ENCODE assay signal across 28 cellular contexts in the genomic region with DNA sequence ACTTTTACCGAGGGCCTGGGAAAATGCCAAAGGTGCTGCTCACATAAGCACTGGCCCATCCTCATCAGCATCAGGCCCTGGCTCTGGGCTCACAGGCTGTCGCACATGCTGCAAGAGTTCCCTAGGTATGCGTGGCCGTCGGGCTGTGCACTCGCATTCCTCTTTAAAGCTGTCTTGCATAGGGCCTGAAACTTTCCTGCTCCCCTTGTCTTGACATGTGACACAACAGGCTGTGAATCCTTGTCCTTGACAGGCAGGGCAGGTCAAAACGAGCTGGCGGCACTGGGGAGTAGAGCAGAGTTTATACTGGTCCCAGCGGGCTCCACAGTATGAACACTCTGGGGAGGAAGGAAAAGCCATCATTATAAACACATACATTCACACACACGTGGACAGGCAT. TPM values are rescaled to one million over a fixed set of nuclear protein-coding genes. Genes with fewer than 3 reads are reported as not detected.
DNase-seq lines count a peak whose midpoint lies in the region; ATAC-seq and TF ChIP-seq lines count a peak whose summit lies in the region.
"Had no signal": no experiment of that assay in that cellular context is flagged by ENCODE, and none has a peak within 500 bp of the region (broad histone marks: within the 10 kb centered on the region; RNA-seq: fewer than 3 reads in every experiment).

No MANE protein-coding gene starts in this region.

- peak overlapping the region in 10 of 12 donors; percentile 6 to 66 (median 44) for H3K27ac ChIP-seq in heart left ventricle
- H3K27ac ChIP-seq in right cardiac atrium (ENCODE audit: low read length): peak overlapping the region; percentile 70
- peak overlapping the region; percentile 83 to 90 (median 88) for H3K27ac ChIP-seq in gastrocnemius medialis
- H3K27ac ChIP-seq: 22Rv1, HL-60, SJSA1 had no signal

- peak overlapping the region; percentile 0 for H3K27ac Mint-ChIP-seq in activated T-cell treated with anti-CD3 and anti-CD28 coated beads, Interleukin-2, amount 50 U/mL, for 24 hours
- H3K27ac Mint-ChIP-seq in activated CD4-positive, alpha-beta memory T cell treated with anti-CD3 and anti-CD28 coated beads for 36 hours: no peak overlapping the region
- H3K27ac Mint-ChIP-seq: CD14-positive monocyte, IgD-negative memory B cell had no signal

- H3K27me3 Mint-ChIP-seq in activated T-cell treated with anti-CD3 and anti-CD28 coated beads, Interleukin-2, amount 50 U/mL, for 24 hours: no peaks in the 10 kb centered on the region
- H3K27me3 Mint-ChIP-seq in activated CD4-positive, alpha-beta memory T cell treated with anti-CD3 and anti-CD28 coated beads for 36 hours: no peaks in the 10 kb centered on the region
- H3K27me3 Mint-ChIP-seq: CD8-positive, alpha-beta memory T cell; IgD-negative memory B cell had no signal

- POLR2A ChIA-PET in activated CD4-positive, alpha-beta memory T cell treated with anti-CD3 and anti-CD28 coated beads for 36 hours (lab: Charles Lee): no interaction called here

- TF ChIP-seq POLR2A in heart left ventricle (IDR thresholded peaks at IDR 0.05) (no peak), gastrocnemius medialis (IDR thresholded peaks at IDR 0.05) (no peak)

- H3K36me3 ChIP-seq in heart left ventricle: peaks cover 2 to 86% (median 82%) of the 10 kb centered on the region in 9 donors
- peaks cover 0 to 54% of the 10 kb centered on the region in 2 donors for H3K36me3 ChIP-seq in gastrocnemius medialis

- H3K4me3 ChIP-seq in heart left ventricle (no peak overlapping the region), right cardiac atrium (ENCODE audit: low read length) (no peak overlapping the region), gastrocnemius medialis (no peak overlapping the region)
- H3K4me3 ChIP-seq: SJSA1 had no signal

- DNase-seq in activated T-cell treated with anti-CD3 and anti-CD28 coated beads, Interleukin-2, amount 50 U/mL, for 24 hours: no peak
- no peak for DNase-seq in activated T-cell treated with anti-CD3 and anti-CD28 coated beads, Interleukin-2, amount 50 U/mL, for 48 hours
- DNase-seq in heart left ventricle (peak in 3 of 5 donors; percentile 42 to 62 (median 56)), right cardiac atrium (peak in 1 of 3 donors; percentile 36), gastrocnemius medialis (peak in 1 of 2 donors; percentile 54), Ammon's horn (ENCODE audit: low spot score) (no peak), T-helper 9 cell (no peak)
- no peak for DNase-seq in activated CD4-positive, alpha-beta memory T cell treated with anti-CD3 and anti-CD28 coated beads for 36 hours
- DNase-seq: BE2C; CD8-positive, alpha-beta memory T cell; DMS 273 treated with DMSO at 0.1 percent for 48 hours; DMS79; EL; GF-D8; NCI-H1048; NCI-H1417; NCI-H1694 treated with DMSO at 0.1 percent for 48 hours; NCI-H2081; NCI-H226; NCI-H524; NCI-H82; NK-92 treated with Interleukin-12 subunit alpha and Interleukin-12 subunit beta, amount 100 ng/mL, for 24 hours; PC-3 had no signal

- H3K4me1 Mint-ChIP-seq in activated T-cell treated with anti-CD3 and anti-CD28 coated beads, Interleukin-2, amount 50 U/mL, for 24 hours (ENCODE audit: low read depth): peaks cover 7% of the 10 kb centered on the region
- peaks cover 6% of the 10 kb centered on the region for H3K4me1 Mint-ChIP-seq in activated CD4-positive, alpha-beta memory T cell treated with anti-CD3 and anti-CD28 coated beads for 36 hours (ENCODE audit: low read depth)

- no peak for TF ChIP-seq CTCF in heart left ventricle (IDR thresholded peaks at IDR 0.05)
- no peak for TF ChIP-seq CTCF in gastrocnemius medialis (IDR thresholded peaks at IDR 0.05 in 4 of 5, conservative IDR thresholded peaks at IDR 0.05 in 1 of 5)

- H3K36me3 Mint-ChIP-seq in activated T-cell treated with anti-CD3 and anti-CD28 coated beads, Interleukin-2, amount 50 U/mL, for 24 hours (ENCODE audit: low read depth): peaks cover 75% of the 10 kb centered on the region
- H3K36me3 Mint-ChIP-seq in activated CD4-positive, alpha-beta memory T cell treated with anti-CD3 and anti-CD28 coated beads for 36 hours: peaks cover 16% of the 10 kb centered on the region

- no peak overlapping the region for H3K4me3 Mint-ChIP-seq in activated T-cell treated with anti-CD3 and anti-CD28 coated beads, Interleukin-2, amount 50 U/mL, for 24 hours
- H3K4me3 Mint-ChIP-seq in activated CD4-positive, alpha-beta memory T cell treated with anti-CD3 and anti-CD28 coated beads for 36 hours: no peak overlapping the region
- H3K4me3 Mint-ChIP-seq: CD14-positive monocyte; CD8-positive, alpha-beta memory T cell; IgD-negative memory B cell had no signal

- no peaks in the 10 kb centered on the region for H3K9me3 Mint-ChIP-seq in activated T-cell treated with anti-CD3 and anti-CD28 coated beads, Interleukin-2, amount 50 U/mL, for 24 hours
- H3K9me3 Mint-ChIP-seq in activated CD4-positive, alpha-beta memory T cell treated with anti-CD3 and anti-CD28 coated beads for 36 hours: no peaks in the 10 kb centered on the region
- H3K9me3 Mint-ChIP-seq: CD14-positive monocyte; CD8-positive, alpha-beta memory T cell; IgD-negative memory B cell had no signal

- H3K4me1 ChIP-seq in heart left ventricle: peaks cover 0 to 46% (median 21%) of the 10 kb centered on the region in 12 donors
- H3K4me1 ChIP-seq in right cardiac atrium (ENCODE audit: control insufficient read depth, insufficient read depth, low read length): peaks cover 9% of the 10 kb centered on the region
- peaks cover 65 to 66% of the 10 kb centered on the region in 2 donors for H3K4me1 ChIP-seq in gastrocnemius medialis
- H3K4me1 ChIP-seq: SJSA1 had no signal

- intact Hi-C loops in heart left ventricle (cut with DNase I) (loop anchor here in 4 of 10 donors (5.0 kb wide), 3 partner anchors 135 to 745 kb away; partner anchors contain the start of gene TDRD7 (in 1 of the 4)), right cardiac atrium (cut with DNase I) (loop anchor here in 1 of 4 donors (5.0 kb wide), 1 partner anchor 135 kb away; no protein-coding TSS in a partner anchor), gastrocnemius medialis (cut with DNase I; ENCODE audit: low total_unique reads) (no loop called here)
- intact Hi-C loops in activated CD4-positive, alpha-beta memory T cell treated with anti-CD3 and anti-CD28 coated beads for 36 hours (cut with micrococcal nuclease): no loop called here

- 45 to 54% (median 51%) methylated on average over 10 of the region's 10 CpGs for whole genome bisulfite sequencing in heart left ventricle, 4 donors
- 60% methylated on average over 10 of the region's 10 CpGs for WGBS in right cardiac atrium

- H3K9me3 ChIP-seq in heart left ventricle (no peaks in the 10 kb centered on the region), right cardiac atrium (ENCODE audit: control insufficient read depth, low read length) (no peaks in the 10 kb centered on the region), gastrocnemius medialis (no peaks in the 10 kb centered on the region)
- H3K9me3 ChIP-seq: BE2C, SJSA1 had no signal

- in situ Hi-C loops in gastrocnemius medialis (cut with MboI; ENCODE audit: low sequenced_read_pairs in 4 of 4): loop anchor here in 1 of 4 donors (25.0 kb wide), 1 partner anchor 740 kb away; the partner anchor contains the start of gene ZNF782

- ATAC-seq in heart left ventricle (peak; percentile 40 to 53 (median 46)), right cardiac atrium (peak in 1 of 2 donors; percentile 4), gastrocnemius medialis (peak in 1 of 2 donors; percentile 27)
- ATAC-seq: PC-3 had no signal

- CTCF ChIA-PET in activated CD4-positive, alpha-beta memory T cell treated with anti-CD3 and anti-CD28 coated beads for 36 hours (lab: Charles Lee): interaction anchor here (1.6 to 10.1 kb wide), 3 partner anchors 13 to 191 kb away, joined by 3 to 225 read pairs (median 16); no protein-coding TSS in a partner anchor

- H3K27me3 ChIP-seq in heart left ventricle (no peaks in the 10 kb centered on the region), right cardiac atrium (ENCODE audit: control insufficient read depth, insufficient read depth) (no peaks in the 10 kb centered on the region), gastrocnemius medialis (no peaks in the 10 kb centered on the region)
- H3K27me3 ChIP-seq: BE2C, SJSA1 had no signal

RNA-seq across cellular contexts. Expression of gene TSTD2, which starts 30.7 kb away (rescaled TPM):
- total RNA-seq in heart left ventricle: 10 to 100 TPM; 16.5 to 32.9 (median 22.4) TPM
- 10 to 100 TPM; 10.5 to 14.6 TPM for polyA plus RNA-seq in heart left ventricle
- total RNA-seq in right cardiac atrium: 10 to 100 TPM; 19.4 to 29.5 (median 24.6) TPM
- 14.0 TPM for polyA plus RNA-seq in right cardiac atrium
- 10 to 100 TPM; 11.6 to 19.9 (median 14.5) TPM for total RNA-seq in gastrocnemius medialis
- total RNA-seq in activated CD4-positive, alpha-beta memory T cell treated with anti-CD3 and anti-CD28 coated beads for 36 hours: 10 to 100 TPM; 10.3 to 13.4 TPM

RNA-seq across cellular contexts. Expression of gene NCBP1, which starts 31.2 kb away (rescaled TPM):
- total RNA-seq in heart left ventricle (10 to 100 TPM; 13.9 to 22.4 (median 19.7) TPM), right cardiac atrium (10 to 100 TPM; 18.7 to 27.7 (median 19.6) TPM), gastrocnemius medialis (10 to 100 TPM in 3 of 4 donors, 1 to 10 TPM in 1; 8.2 to 17.2 (median 15.7) TPM)
- polyA plus RNA-seq in heart left ventricle (10 to 100 TPM in 1 of 2 donors, 1 to 10 TPM in 1; 6.9 to 17.2 TPM), right cardiac atrium (10.3 TPM)
- total RNA-seq in activated CD4-positive, alpha-beta memory T cell treated with anti-CD3 and anti-CD28 coated beads for 36 hours: 10 to 100 TPM; 43.4 to 47.2 TPM

Comparison
In these comparisons a context has a peak if more than half of its experiments do, and no peak if none do; other contexts are left out.
1. DNase-seq: peak in heart left ventricle (3 of 5); none in activated T-cell treated with anti-CD3 and anti-CD28 coated beads, Interleukin-2, amount 50 U/mL, for 24 hours (single experiment), activated T-cell treated with anti-CD3 and anti-CD28 coated beads, Interleukin-2, amount 50 U/mL, for 48 hours (0 of 2), Ammon's horn (single experiment), T-helper 9 cell (single experiment) and activated CD4-positive, alpha-beta memory T cell treated with anti-CD3 and anti-CD28 coated beads for 36 hours (single experiment).
2. Peak in every context shown above with its lines, with median percentiles within 50 percentile points of each other: H3K27ac ChIP-seq.